24 cellular contexts compared by ENCODE assay signal in the genomic region with DNA sequence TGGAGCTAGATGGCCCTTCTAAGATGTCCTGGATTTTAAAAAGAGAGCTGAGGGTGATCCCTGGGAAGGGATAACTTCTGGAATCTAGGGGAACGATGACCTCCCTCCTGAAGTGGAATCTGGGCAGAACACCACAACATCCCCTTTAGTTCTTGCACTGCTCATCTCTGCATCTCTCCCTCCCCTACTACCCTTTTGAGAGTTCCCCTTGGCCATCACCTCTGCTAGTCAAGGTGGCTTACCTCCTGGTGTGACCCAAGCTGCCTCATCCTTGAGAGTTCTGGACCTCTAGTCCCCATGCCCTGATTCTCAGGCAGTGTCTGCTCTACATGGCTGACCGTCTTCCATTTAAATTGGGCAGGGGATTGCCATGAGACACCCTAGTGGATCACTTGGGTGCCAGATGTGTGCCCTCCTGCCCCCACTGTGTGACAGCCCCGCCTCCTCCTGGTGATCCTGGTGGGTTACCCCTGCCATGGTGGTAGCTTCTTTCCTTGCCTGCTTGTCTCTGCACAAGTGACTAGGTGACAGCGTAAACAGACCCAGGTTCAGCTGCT.
"Had no signal": no experiment of that assay in that cellular context is flagged by ENCODE, and none has a peak within 500 bp of the region (broad histone marks: within the 10 kb centered on the region; RNA-seq: fewer than 3 reads in every experiment).

No MANE protein-coding gene starts in this region.

- FAIRE-seq: kidney had no signal

- ATAC-seq: foreskin keratinocyte; left lobe of liver; lower lobe of right lung; stimulated activated effector memory CD8-positive, alpha-beta T cell treated with anti-CD3 and anti-CD28 coated beads, Interleukin-12 subunit alpha, Interleukin-12 subunit beta, amount 100 ng/mL, for 72 hours had no signal

- H3K4me1 Mint-ChIP-seq: neural progenitor cell had no signal

- H3K27ac Mint-ChIP-seq: activated naive CD8-positive, alpha-beta T cell treated with anti-CD3 and anti-CD28 coated beads, Interleukin-2, amount 10 ng/mL, durations not matched to agents 7 days and 5 days; activated T-cell treated with anti-CD3 and anti-CD28 coated beads, Interleukin-2, amount 50 U/mL, for 24 hours; activated T-helper 2 cell treated with anti-CD3 and anti-CD28 coated beads, Interferon-gamma antibody, Interleukin-2, Interleukin-4, amounts not matched to agents 10 μg/mL and 5 μg/mL and 100 μg/mL, durations not matched to agents 14 hours and 24 hours and 36 hours; dendritic cell treated with granulocyte-macrophage colony-stimulating factor and Interleukin-4, amounts not matched to agents 40 ng/mL and 50 ng/mL, for 4 days; neural progenitor cell had no signal

- H3K9me3 Mint-ChIP-seq: activated naive CD8-positive, alpha-beta T cell treated with anti-CD3 and anti-CD28 coated beads, Interleukin-2, amount 10 ng/mL, durations not matched to agents 7 days and 5 days; activated T-cell treated with anti-CD3 and anti-CD28 coated beads, Interleukin-2, amount 50 U/mL, for 24 hours; activated T-helper 2 cell treated with anti-CD3 and anti-CD28 coated beads, Interferon-gamma antibody, Interleukin-2, Interleukin-4, amounts not matched to agents 10 μg/mL and 5 μg/mL and 100 μg/mL, durations not matched to agents 14 hours and 24 hours and 36 hours; dendritic cell treated with granulocyte-macrophage colony-stimulating factor and Interleukin-4, amounts not matched to agents 40 ng/mL and 50 ng/mL, for 4 days; naive B cell; stimulated activated effector memory CD8-positive, alpha-beta T cell treated with anti-CD3 and anti-CD28 coated beads, Interleukin-12 subunit alpha, Interleukin-12 subunit beta, amount 100 ng/mL, for 72 hours had no signal

- H3K36me3 Mint-ChIP-seq: naive B cell; stimulated activated effector memory CD8-positive, alpha-beta T cell treated with anti-CD3 and anti-CD28 coated beads, Interleukin-12 subunit alpha, Interleukin-12 subunit beta, amount 100 ng/mL, for 72 hours had no signal

- H3K27me3 ChIP-seq: cardiac muscle cell, foreskin keratinocyte, neural progenitor cell, right lobe of liver, stomach, suprapubic skin, tibial nerve, vagina had no signal

- H3K27me3 Mint-ChIP-seq: activated naive CD8-positive, alpha-beta T cell treated with anti-CD3 and anti-CD28 coated beads, Interleukin-2, amount 10 ng/mL, durations not matched to agents 7 days and 5 days; activated T-cell treated with anti-CD3 and anti-CD28 coated beads, Interleukin-2, amount 50 U/mL, for 24 hours; dendritic cell treated with granulocyte-macrophage colony-stimulating factor and Interleukin-4, amounts not matched to agents 40 ng/mL and 50 ng/mL, for 4 days had no signal

- H3K27ac ChIP-seq: cardiac muscle cell, foreskin keratinocyte, lower lobe of right lung, neural progenitor cell, right lobe of liver, skin epidermis, stomach, suprapubic skin, tibial nerve, vagina had no signal

- H3K4me3 Mint-ChIP-seq: activated naive CD8-positive, alpha-beta T cell treated with anti-CD3 and anti-CD28 coated beads, Interleukin-2, amount 10 ng/mL, durations not matched to agents 7 days and 5 days; activated T-cell treated with anti-CD3 and anti-CD28 coated beads, Interleukin-2, amount 50 U/mL, for 24 hours; dendritic cell treated with granulocyte-macrophage colony-stimulating factor and Interleukin-4, amounts not matched to agents 40 ng/mL and 50 ng/mL, for 4 days; naive B cell; neural progenitor cell; stimulated activated effector memory CD8-positive, alpha-beta T cell treated with anti-CD3 and anti-CD28 coated beads, Interleukin-12 subunit alpha, Interleukin-12 subunit beta, amount 100 ng/mL, for 72 hours had no signal

- H3K36me3 ChIP-seq: cardiac muscle cell, lower lobe of right lung, neural progenitor cell, right lobe of liver, stomach, suprapubic skin, vagina had no signal

- H3K4me1 ChIP-seq: lower lobe of right lung, neural progenitor cell, stomach, suprapubic skin, vagina had no signal

- H3K4me2 ChIP-seq: neural progenitor cell had no signal

- DNase-seq: activated CD4-positive, alpha-beta T cell treated with anti-CD3 and anti-CD28 coated beads for 48 hours; activated naive CD4-positive, alpha-beta T cell treated with Interleukin-2 at 50 U/mL for 16 hours; activated naive CD8-positive, alpha-beta T cell treated with anti-CD3 and anti-CD28 coated beads, Interleukin-2, amount 10 ng/mL, durations not matched to agents 7 days and 5 days; activated T-cell treated with anti-CD3 and anti-CD28 coated beads, Interleukin-2, amount 50 U/mL, for 24 hours; amygdala; effector CD4-positive, alpha-beta T cell; foreskin keratinocyte; kidney; lower lobe of right lung; naive B cell; posterior cingulate gyrus; right lobe of liver; stimulated activated CD4-positive, alpha-beta T cell treated with anti-CD3 and anti-CD28 coated beads, Interleukin-2, amount 100 ng/mL, for 24 hours; stomach had no signal

- H3K4me3 ChIP-seq: cardiac muscle cell, lower lobe of right lung, neural progenitor cell, right lobe of liver, skin epidermis, stomach, suprapubic skin, tibial nerve, vagina had no signal

- H3K9me3 ChIP-seq: lower lobe of right lung, right lobe of liver, stomach, suprapubic skin, vagina had no signal

- H3K9ac ChIP-seq: neural progenitor cell had no signal
